ENCODE assay signal across 1 cellular context in the genomic region with DNA sequence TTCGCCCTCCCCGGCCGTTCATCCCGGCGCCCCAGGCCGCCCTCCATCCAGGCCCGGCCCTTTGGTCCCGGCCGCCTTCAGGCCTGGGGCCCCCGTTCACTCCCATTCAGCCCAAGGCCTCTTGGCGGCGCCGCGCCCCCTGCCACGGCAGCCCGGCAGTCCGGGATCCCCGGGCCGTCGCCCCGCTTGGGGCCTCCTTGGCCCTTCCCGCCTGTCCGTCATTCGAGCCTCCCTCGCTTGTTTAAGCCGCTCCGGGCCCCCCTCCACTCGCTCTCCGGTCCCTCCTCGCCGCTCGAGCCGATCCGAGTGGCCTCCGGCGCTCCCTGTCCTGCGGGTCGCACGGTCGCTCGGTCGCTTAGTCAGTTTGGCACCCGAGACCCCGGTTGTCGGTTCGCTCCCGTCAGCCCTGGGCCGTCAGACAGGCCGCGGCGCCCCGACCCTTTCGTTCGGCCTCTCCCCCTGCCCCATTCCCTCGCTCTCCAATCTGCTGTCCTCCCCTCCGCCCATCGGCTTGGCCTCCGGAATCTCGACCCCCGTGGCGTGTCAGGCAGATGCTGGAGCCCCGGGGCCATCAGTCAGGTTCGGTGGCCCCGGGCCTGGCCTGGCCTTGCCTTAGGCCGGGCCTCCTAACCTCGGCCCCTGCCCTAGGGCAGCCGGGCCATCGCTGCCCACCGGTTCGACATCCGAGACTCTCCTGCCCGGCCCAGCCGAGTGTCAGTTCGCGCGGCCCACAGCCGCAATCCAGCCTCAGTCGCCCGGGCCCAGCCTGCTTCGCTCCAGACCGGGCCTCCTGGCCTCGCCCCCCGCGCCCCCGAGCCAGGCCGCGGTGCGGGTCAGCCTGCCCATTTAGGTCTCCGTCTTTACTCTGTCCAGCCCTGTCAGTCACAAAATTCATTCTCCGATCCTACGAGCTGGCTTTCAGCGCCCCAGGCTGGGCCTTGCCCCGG.
TF ChIP-seq lines count a peak whose summit lies in the region.

No MANE protein-coding gene starts in this region.

TF ChIP-seq in HepG2, 621 proteins besides CTCF, POLR2A, EP300 and RAD21 (continued from another document and continues in another):
- TF ChIP-seq, protein P1, sequence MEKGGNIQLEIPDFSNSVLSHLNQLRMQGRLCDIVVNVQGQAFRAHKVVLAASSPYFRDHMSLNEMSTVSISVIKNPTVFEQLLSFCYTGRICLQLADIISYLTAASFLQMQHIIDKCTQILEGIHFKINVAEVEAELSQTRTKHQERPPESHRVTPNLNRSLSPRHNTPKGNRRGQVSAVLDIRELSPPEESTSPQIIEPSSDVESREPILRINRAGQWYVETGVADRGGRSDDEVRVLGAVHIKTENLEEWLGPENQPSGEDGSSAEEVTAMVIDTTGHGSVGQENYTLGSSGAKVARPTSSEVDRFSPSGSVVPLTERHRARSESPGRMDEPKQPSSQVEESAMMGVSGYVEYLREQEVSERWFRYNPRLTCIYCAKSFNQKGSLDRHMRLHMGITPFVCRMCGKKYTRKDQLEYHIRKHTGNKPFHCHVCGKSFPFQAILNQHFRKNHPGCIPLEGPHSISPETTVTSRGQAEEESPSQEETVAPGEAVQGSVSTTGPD (CRISPR knock-in tag; IDR thresholded peaks at IDR 0.05) = peak; percentile 74; the same call in 1 of the 2 replicates
- TF ChIP-seq GABPB1 (CRISPR knock-in tag; IDR thresholded peaks at IDR 0.05) (peak; percentile 31; the same call in 1 of the 2 replicates), ZNF674 (CRISPR knock-in tag; IDR thresholded peaks at IDR 0.05; ENCODE audit: low read depth) (no peak), ZNF34 (CRISPR knock-in tag; IDR thresholded peaks at IDR 0.05; ENCODE audit: borderline replicate concordance) (no peak), CCDC6 (CRISPR knock-in tag; IDR thresholded peaks at IDR 0.05) (peak; percentile 57; the same call in 1 of the 2 replicates), MXD4 (CRISPR knock-in tag; IDR thresholded peaks at IDR 0.05) (no peak), FOXP1 (IDR thresholded peaks at IDR 0.05) (no peak), FOXP1 (CRISPR knock-in tag; IDR thresholded peaks at IDR 0.05) (no peak), SALL2 (CRISPR knock-in tag; IDR thresholded peaks at IDR 0.05) (peak; percentile 16; the same call in 1 of the 2 replicates), PHF21A (CRISPR knock-in tag; IDR thresholded peaks at IDR 0.05) (no peak), PITX1 (CRISPR knock-in tag; IDR thresholded peaks at IDR 0.05) (0 out of 2 replicates have a peak, but pooled peaks have one; percentile 14), ZNF331 (CRISPR knock-in tag; IDR thresholded peaks at IDR 0.05) (no peak), ZNF451 (CRISPR knock-in tag; IDR thresholded peaks at IDR 0.05) (no peak), RORA (CRISPR knock-in tag; IDR thresholded peaks at IDR 0.05) (no peak; the same call in 1 of the 2 replicates), NCOR1 (IDR thresholded peaks at IDR 0.05; ENCODE audit: borderline replicate concordance, low read length) (no peak), ZNF724P (CRISPR knock-in tag; IDR thresholded peaks at IDR 0.05; ENCODE audit: borderline replicate concordance) (no peak), ZSCAN29 (CRISPR knock-in tag; conservative IDR thresholded peaks at IDR 0.05) (no peak), NBN (conservative IDR thresholded peaks at IDR 0.05) (no peak), ZNF564 (CRISPR knock-in tag; IDR thresholded peaks at IDR 0.05) (no peak), ZNF234 (CRISPR knock-in tag; conservative IDR thresholded peaks at IDR 0.05) (no peak), NKX3-1 (CRISPR knock-in tag; IDR thresholded peaks at IDR 0.05) (peak; percentile 26), LCORL (IDR thresholded peaks at IDR 0.05) (peak; percentile 1; the same call in 1 of the 2 replicates), LCORL (CRISPR knock-in tag; IDR thresholded peaks at IDR 0.05) (peak; percentile 18; the same call in 1 of the 2 replicates), ZNF878 (CRISPR knock-in tag; IDR thresholded peaks at IDR 0.05) (peak; percentile 66; the same call in 1 of the 2 replicates), ZNF572 (CRISPR knock-in tag; IDR thresholded peaks at IDR 0.05) (no peak), ZNF644 (CRISPR knock-in tag; IDR thresholded peaks at IDR 0.05; ENCODE audit: low read depth) (no peak), GFI1 (CRISPR knock-in tag; IDR thresholded peaks at IDR 0.05; ENCODE audit: borderline replicate concordance) (peak; percentile 45; the same call in 1 of the 2 replicates), ZNF20 (CRISPR knock-in tag; IDR thresholded peaks at IDR 0.05) (peak; percentile 76; the same call in 1 of the 2 replicates), ZNF33A (CRISPR knock-in tag; IDR thresholded peaks at IDR 0.05; ENCODE audit: borderline replicate concordance) (no peak)
- TF ChIP-seq, protein P2, sequence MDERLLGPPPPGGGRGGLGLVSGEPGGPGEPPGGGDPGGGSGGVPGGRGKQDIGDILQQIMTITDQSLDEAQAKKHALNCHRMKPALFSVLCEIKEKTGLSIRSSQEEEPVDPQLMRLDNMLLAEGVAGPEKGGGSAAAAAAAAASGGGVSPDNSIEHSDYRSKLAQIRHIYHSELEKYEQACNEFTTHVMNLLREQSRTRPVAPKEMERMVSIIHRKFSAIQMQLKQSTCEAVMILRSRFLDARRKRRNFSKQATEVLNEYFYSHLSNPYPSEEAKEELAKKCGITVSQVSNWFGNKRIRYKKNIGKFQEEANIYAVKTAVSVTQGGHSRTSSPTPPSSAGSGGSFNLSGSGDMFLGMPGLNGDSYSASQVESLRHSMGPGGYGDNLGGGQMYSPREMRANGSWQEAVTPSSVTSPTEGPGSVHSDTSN (CRISPR knock-in tag; IDR thresholded peaks at IDR 0.05) = no peak
- TF ChIP-seq, protein P3, sequence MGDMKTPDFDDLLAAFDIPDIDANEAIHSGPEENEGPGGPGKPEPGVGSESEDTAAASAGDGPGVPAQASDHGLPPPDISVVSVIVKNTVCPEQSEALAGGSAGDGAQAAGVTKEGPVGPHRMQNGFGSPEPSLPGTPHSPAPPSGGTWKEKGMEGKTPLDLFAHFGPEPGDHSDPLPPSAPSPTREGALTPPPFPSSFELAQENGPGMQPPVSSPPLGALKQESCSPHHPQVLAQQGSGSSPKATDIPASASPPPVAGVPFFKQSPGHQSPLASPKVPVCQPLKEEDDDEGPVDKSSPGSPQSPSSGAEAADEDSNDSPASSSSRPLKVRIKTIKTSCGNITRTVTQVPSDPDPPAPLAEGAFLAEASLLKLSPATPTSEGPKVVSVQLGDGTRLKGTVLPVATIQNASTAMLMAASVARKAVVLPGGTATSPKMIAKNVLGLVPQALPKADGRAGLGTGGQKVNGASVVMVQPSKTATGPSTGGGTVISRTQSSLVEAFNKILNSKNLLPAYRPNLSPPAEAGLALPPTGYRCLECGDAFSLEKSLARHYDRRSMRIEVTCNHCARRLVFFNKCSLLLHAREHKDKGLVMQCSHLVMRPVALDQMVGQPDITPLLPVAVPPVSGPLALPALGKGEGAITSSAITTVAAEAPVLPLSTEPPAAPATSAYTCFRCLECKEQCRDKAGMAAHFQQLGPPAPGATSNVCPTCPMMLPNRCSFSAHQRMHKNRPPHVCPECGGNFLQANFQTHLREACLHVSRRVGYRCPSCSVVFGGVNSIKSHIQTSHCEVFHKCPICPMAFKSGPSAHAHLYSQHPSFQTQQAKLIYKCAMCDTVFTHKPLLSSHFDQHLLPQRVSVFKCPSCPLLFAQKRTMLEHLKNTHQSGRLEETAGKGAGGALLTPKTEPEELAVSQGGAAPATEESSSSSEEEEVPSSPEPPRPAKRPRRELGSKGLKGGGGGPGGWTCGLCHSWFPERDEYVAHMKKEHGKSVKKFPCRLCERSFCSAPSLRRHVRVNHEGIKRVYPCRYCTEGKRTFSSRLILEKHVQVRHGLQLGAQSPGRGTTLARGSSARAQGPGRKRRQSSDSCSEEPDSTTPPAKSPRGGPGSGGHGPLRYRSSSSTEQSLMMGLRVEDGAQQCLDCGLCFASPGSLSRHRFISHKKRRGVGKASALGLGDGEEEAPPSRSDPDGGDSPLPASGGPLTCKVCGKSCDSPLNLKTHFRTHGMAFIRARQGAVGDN (CRISPR knock-in tag; IDR thresholded peaks at IDR 0.05) = peak; percentile 70
- TF ChIP-seq, protein P4, sequence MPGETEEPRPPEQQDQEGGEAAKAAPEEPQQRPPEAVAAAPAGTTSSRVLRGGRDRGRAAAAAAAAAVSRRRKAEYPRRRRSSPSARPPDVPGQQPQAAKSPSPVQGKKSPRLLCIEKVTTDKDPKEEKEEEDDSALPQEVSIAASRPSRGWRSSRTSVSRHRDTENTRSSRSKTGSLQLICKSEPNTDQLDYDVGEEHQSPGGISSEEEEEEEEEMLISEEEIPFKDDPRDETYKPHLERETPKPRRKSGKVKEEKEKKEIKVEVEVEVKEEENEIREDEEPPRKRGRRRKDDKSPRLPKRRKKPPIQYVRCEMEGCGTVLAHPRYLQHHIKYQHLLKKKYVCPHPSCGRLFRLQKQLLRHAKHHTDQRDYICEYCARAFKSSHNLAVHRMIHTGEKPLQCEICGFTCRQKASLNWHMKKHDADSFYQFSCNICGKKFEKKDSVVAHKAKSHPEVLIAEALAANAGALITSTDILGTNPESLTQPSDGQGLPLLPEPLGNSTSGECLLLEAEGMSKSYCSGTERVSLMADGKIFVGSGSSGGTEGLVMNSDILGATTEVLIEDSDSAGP (CRISPR knock-in tag; IDR thresholded peaks at IDR 0.05; ENCODE audit: borderline replicate concordance) = peak; percentile 72; the same call in 1 of the 2 replicates
- TF ChIP-seq, protein P5, sequence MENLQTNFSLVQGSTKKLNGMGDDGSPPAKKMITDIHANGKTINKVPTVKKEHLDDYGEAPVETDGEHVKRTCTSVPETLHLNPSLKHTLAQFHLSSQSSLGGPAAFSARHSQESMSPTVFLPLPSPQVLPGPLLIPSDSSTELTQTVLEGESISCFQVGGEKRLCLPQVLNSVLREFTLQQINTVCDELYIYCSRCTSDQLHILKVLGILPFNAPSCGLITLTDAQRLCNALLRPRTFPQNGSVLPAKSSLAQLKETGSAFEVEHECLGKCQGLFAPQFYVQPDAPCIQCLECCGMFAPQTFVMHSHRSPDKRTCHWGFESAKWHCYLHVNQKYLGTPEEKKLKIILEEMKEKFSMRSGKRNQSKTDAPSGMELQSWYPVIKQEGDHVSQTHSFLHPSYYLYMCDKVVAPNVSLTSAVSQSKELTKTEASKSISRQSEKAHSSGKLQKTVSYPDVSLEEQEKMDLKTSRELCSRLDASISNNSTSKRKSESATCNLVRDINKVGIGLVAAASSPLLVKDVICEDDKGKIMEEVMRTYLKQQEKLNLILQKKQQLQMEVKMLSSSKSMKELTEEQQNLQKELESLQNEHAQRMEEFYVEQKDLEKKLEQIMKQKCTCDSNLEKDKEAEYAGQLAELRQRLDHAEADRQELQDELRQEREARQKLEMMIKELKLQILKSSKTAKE (CRISPR knock-in tag; IDR thresholded peaks at IDR 0.05; ENCODE audit: borderline replicate concordance) = no peak; the same call in 1 of the 2 replicates
- TF ChIP-seq, protein P6, sequence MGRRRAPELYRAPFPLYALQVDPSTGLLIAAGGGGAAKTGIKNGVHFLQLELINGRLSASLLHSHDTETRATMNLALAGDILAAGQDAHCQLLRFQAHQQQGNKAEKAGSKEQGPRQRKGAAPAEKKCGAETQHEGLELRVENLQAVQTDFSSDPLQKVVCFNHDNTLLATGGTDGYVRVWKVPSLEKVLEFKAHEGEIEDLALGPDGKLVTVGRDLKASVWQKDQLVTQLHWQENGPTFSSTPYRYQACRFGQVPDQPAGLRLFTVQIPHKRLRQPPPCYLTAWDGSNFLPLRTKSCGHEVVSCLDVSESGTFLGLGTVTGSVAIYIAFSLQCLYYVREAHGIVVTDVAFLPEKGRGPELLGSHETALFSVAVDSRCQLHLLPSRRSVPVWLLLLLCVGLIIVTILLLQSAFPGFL (CRISPR knock-in tag; IDR thresholded peaks at IDR 0.05) = 0 out of 2 replicates have a peak, but pooled peaks have one; percentile 34
- TF ChIP-seq, protein P7, sequence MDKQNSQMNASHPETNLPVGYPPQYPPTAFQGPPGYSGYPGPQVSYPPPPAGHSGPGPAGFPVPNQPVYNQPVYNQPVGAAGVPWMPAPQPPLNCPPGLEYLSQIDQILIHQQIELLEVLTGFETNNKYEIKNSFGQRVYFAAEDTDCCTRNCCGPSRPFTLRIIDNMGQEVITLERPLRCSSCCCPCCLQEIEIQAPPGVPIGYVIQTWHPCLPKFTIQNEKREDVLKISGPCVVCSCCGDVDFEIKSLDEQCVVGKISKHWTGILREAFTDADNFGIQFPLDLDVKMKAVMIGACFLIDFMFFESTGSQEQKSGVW (CRISPR knock-in tag; IDR thresholded peaks at IDR 0.05; ENCODE audit: borderline replicate concordance) = no peak
- TF ChIP-seq, protein P8, sequence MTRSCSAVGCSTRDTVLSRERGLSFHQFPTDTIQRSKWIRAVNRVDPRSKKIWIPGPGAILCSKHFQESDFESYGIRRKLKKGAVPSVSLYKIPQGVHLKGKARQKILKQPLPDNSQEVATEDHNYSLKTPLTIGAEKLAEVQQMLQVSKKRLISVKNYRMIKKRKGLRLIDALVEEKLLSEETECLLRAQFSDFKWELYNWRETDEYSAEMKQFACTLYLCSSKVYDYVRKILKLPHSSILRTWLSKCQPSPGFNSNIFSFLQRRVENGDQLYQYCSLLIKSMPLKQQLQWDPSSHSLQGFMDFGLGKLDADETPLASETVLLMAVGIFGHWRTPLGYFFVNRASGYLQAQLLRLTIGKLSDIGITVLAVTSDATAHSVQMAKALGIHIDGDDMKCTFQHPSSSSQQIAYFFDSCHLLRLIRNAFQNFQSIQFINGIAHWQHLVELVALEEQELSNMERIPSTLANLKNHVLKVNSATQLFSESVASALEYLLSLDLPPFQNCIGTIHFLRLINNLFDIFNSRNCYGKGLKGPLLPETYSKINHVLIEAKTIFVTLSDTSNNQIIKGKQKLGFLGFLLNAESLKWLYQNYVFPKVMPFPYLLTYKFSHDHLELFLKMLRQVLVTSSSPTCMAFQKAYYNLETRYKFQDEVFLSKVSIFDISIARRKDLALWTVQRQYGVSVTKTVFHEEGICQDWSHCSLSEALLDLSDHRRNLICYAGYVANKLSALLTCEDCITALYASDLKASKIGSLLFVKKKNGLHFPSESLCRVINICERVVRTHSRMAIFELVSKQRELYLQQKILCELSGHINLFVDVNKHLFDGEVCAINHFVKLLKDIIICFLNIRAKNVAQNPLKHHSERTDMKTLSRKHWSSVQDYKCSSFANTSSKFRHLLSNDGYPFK (CRISPR knock-in tag; IDR thresholded peaks at IDR 0.05; ENCODE audit: borderline replicate concordance) = no peak
- TF ChIP-seq, protein P9, sequence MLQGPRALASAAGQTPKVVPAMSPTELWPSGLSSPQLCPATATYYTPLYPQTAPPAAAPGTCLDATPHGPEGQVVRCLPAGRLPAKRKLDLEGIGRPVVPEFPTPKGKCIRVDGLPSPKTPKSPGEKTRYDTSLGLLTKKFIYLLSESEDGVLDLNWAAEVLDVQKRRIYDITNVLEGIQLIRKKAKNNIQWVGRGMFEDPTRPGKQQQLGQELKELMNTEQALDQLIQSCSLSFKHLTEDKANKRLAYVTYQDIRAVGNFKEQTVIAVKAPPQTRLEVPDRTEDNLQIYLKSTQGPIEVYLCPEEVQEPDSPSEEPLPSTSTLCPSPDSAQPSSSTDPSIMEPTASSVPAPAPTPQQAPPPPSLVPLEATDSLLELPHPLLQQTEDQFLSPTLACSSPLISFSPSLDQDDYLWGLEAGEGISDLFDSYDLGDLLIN (CRISPR knock-in tag; IDR thresholded peaks at IDR 0.05; ENCODE audit: borderline replicate concordance) = no peak
- TF ChIP-seq, protein P10, sequence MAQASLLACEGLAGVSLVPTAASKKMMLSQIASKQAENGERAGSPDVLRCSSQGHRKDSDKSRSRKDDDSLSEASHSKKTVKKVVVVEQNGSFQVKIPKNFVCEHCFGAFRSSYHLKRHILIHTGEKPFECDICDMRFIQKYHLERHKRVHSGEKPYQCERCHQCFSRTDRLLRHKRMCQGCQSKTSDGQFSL (CRISPR knock-in tag; IDR thresholded peaks at IDR 0.05) = 0 out of 2 replicates have a peak, but pooled peaks have one; percentile 26
